In the genomic region with DNA sequence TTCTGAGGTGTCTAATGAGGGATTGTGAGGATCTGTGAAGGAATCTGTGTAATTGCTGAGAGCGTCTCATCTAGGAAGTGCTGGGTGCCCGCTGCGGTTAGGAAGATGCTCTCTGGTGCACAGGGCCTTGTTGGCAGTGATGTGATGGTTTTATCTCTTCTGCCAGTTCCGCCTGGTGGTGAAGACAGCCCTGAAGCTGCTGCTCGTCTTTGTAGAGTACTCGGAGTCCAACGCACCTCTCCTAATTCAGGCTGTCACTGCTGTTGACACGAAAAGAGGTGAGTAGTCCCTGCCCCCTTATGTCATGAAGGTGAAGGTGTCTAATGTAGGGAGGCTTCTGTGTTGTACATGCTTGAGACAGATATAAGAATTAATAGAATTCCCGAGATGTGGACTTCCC, we compare ENCODE assay signal across 23 cellular contexts.
"Had no signal": no experiment of that assay in that cellular context is flagged by ENCODE, and none has a peak within 500 bp of the region (broad histone marks: within the 10 kb centered on the region; RNA-seq: fewer than 3 reads in every experiment).

No MANE protein-coding gene starts in this region.

- H3K27me3 ChIP-seq: brain microvascular endothelial cell, cardiac muscle cell had no signal

- H3K27ac Mint-ChIP-seq: activated CD4-positive, alpha-beta memory T cell treated with anti-CD3 and anti-CD28 coated beads for 36 hours; activated CD4-positive, alpha-beta T cell treated with anti-CD3 and anti-CD28 coated beads, Interleukin-2, amount 10 ng/mL, durations not matched to agents 7 days and 5 days; activated naive CD4-positive, alpha-beta T cell treated with anti-CD3 and anti-CD28 coated beads for 36 hours; activated naive CD8-positive, alpha-beta T cell; activated T-helper 17 cell treated with anti-CD3 and anti-CD28 coated beads, Interleukin-2, amount 50 U/mL, for 72 hours; T-helper 17 cell had no signal

- H3K27ac ChIP-seq: brain microvascular endothelial cell, VCaP had no signal

- ATAC-seq: activated T-cell treated with anti-CD3 and anti-CD28 coated beads, Interleukin-2, amount 50 U/mL, for 4 hours; activated T-helper 17 cell treated with anti-CD3 and anti-CD28 coated beads, Interleukin-2, amount 50 U/mL, for 72 hours; PC-3; T-helper 17 cell had no signal

- H3K36me3 ChIP-seq: brain microvascular endothelial cell had no signal

- H3K4me3 Mint-ChIP-seq: activated CD4-positive, alpha-beta memory T cell treated with anti-CD3 and anti-CD28 coated beads for 36 hours; activated CD4-positive, alpha-beta T cell treated with anti-CD3 and anti-CD28 coated beads, Interleukin-2, amount 10 ng/mL, durations not matched to agents 7 days and 5 days; activated naive CD4-positive, alpha-beta T cell treated with anti-CD3 and anti-CD28 coated beads for 36 hours; activated naive CD8-positive, alpha-beta T cell; activated T-cell treated with anti-CD3 and anti-CD28 coated beads, Interleukin-2, amount 50 U/mL, for 4 hours; activated T-helper 17 cell treated with anti-CD3 and anti-CD28 coated beads, Interleukin-2, amount 50 U/mL, for 72 hours; T-helper 17 cell had no signal

- H3K4me1 Mint-ChIP-seq: activated CD4-positive, alpha-beta T cell treated with anti-CD3 and anti-CD28 coated beads, Interleukin-2, amount 10 ng/mL, durations not matched to agents 7 days and 5 days; activated T-helper 17 cell treated with anti-CD3 and anti-CD28 coated beads, Interleukin-2, amount 50 U/mL, for 72 hours had no signal

- H3K4me3 ChIP-seq: cardiac muscle cell had no signal

- H3K9me3 Mint-ChIP-seq: activated CD4-positive, alpha-beta memory T cell treated with anti-CD3 and anti-CD28 coated beads for 36 hours; activated CD4-positive, alpha-beta T cell treated with anti-CD3 and anti-CD28 coated beads, Interleukin-2, amount 10 ng/mL, durations not matched to agents 7 days and 5 days; activated naive CD4-positive, alpha-beta T cell treated with anti-CD3 and anti-CD28 coated beads for 36 hours; activated T-cell treated with anti-CD3 and anti-CD28 coated beads, Interleukin-2, amount 50 U/mL, for 4 hours; activated T-helper 17 cell treated with anti-CD3 and anti-CD28 coated beads, Interleukin-2, amount 50 U/mL, for 72 hours had no signal

- H3K36me3 Mint-ChIP-seq: activated CD4-positive, alpha-beta memory T cell treated with anti-CD3 and anti-CD28 coated beads for 36 hours; activated naive CD8-positive, alpha-beta T cell had no signal

- DNase-seq: activated CD4-positive, alpha-beta memory T cell treated with anti-CD3 and anti-CD28 coated beads for 36 hours; activated CD4-positive, alpha-beta T cell treated with anti-CD3 and anti-CD28 coated beads, Interleukin-2, amount 10 ng/mL, durations not matched to agents 7 days and 5 days; activated CD4-positive, CD25-positive, alpha-beta regulatory T cell; activated CD8-positive, alpha-beta memory T cell treated with anti-CD3 and anti-CD28 coated beads for 24 hours; activated gamma-delta T cell; activated naive CD4-positive, alpha-beta T cell treated with anti-CD3 and anti-CD28 coated beads for 36 hours; activated T-cell treated with anti-CD3 and anti-CD28 coated beads, Interleukin-2, amount 50 U/mL, for 4 hours; amygdala; brain microvascular endothelial cell; MM.1S; NCI-H1105; NCI-H1436; NCI-H1694 treated with DMSO at 0.1 percent for 48 hours; NCI-H2029 treated with DMSO at 0.1 percent for 48 hours; NCI-H524; PC-3; SIG-M5; T-helper 17 cell; T-helper 9 cell had no signal

- H3K27me3 Mint-ChIP-seq: activated CD4-positive, alpha-beta memory T cell treated with anti-CD3 and anti-CD28 coated beads for 36 hours; activated CD4-positive, alpha-beta T cell treated with anti-CD3 and anti-CD28 coated beads, Interleukin-2, amount 10 ng/mL, durations not matched to agents 7 days and 5 days; activated naive CD8-positive, alpha-beta T cell; activated T-helper 17 cell treated with anti-CD3 and anti-CD28 coated beads, Interleukin-2, amount 50 U/mL, for 72 hours had no signal
